ENCODE assay signal across 13 cellular contexts in genomic region chr12:14949631-14950030, GRCh38. TPM values are rescaled to one million over a fixed set of nuclear protein-coding genes. Genes with fewer than 3 reads are reported as not detected.
DNase-seq lines count a peak whose midpoint lies in the region; ATAC-seq lines count a peak whose summit lies in the region.
"Had no signal": no experiment of that assay in that cellular context is flagged by ENCODE, and none has a peak within 500 bp of the region (broad histone marks: within the 10 kb centered on the region; RNA-seq: fewer than 3 reads in every experiment).

No MANE protein-coding gene starts in this region.

- peak overlapping the region; percentile 79 for H3K4me3 Mint-ChIP-seq in activated CD4-positive, alpha-beta T cell treated with anti-CD3 and anti-CD28 coated beads, Interleukin-2, amount 10 ng/mL, durations not matched to agents 24 days and 14 days
- H3K4me3 Mint-ChIP-seq in T-helper 2 cell treated with Interferon-gamma antibody and Interleukin-4, amounts not matched to agents 5 μg/mL and 100 μg/mL, for 36 hours = peak overlapping the region; percentile 83
- H3K4me3 Mint-ChIP-seq in immature natural killer cell = peak overlapping the region in 4 of 5 donors; percentile 40 to 87 (median 78)
- H3K4me3 Mint-ChIP-seq in stimulated activated naive CD8-positive, alpha-beta T cell treated with anti-CD3 and anti-CD28 coated beads, Interleukin-15, Interleukin-2, amounts not matched to agents 100 ng/mL and 50 ng/mL, for 24 hours = peak overlapping the region; percentile 84

- ATAC-seq in HG02870 (IDR thresholded peaks at IDR 0.05; ENCODE audit: unreplicated experiment) = no peak
- ATAC-seq: A549, Panc1 had no signal

- peaks cover 83% of the 10 kb centered on the region for H3K4me1 Mint-ChIP-seq in activated CD4-positive, alpha-beta T cell treated with anti-CD3 and anti-CD28 coated beads, Interleukin-2, amount 10 ng/mL, durations not matched to agents 24 days and 14 days
- peaks cover 81% of the 10 kb centered on the region for H3K4me1 Mint-ChIP-seq in T-helper 2 cell treated with Interferon-gamma antibody and Interleukin-4, amounts not matched to agents 5 μg/mL and 100 μg/mL, for 36 hours (ENCODE audit: low read depth)
- H3K4me1 Mint-ChIP-seq in immature natural killer cell = peaks cover 86 to 97% of the 10 kb centered on the region in 2 donors
- H3K4me1 Mint-ChIP-seq in stimulated activated naive CD8-positive, alpha-beta T cell treated with anti-CD3 and anti-CD28 coated beads, Interleukin-15, Interleukin-2, amounts not matched to agents 100 ng/mL and 50 ng/mL, for 24 hours (ENCODE audit: low read depth) = peaks cover 98% of the 10 kb centered on the region

- intact Hi-C loops in activated CD4-positive, alpha-beta T cell treated with anti-CD3 and anti-CD28 coated beads, Interleukin-2, amount 10 ng/mL, durations not matched to agents 24 days and 14 days (cut with micrococcal nuclease) = loop anchor here (5.0 to 10.0 kb wide), 4 partner anchors 623 to 1845 kb away; partner anchors contain the start of genes GSG1 and STRAP

- DNase-seq in activated CD4-positive, alpha-beta T cell treated with anti-CD3 and anti-CD28 coated beads, Interleukin-2, amount 10 ng/mL, durations not matched to agents 24 days and 14 days = peak; percentile 63
- DNase-seq in activated CD4-positive, alpha-beta T cell treated with anti-CD3 and anti-CD28 coated beads for 4 hours = no peak
- DNase-seq in T-helper 2 cell treated with Interferon-gamma antibody and Interleukin-4, amounts not matched to agents 5 μg/mL and 100 μg/mL, for 36 hours (ENCODE audit: low spot score) = no peak
- DNase-seq in immature natural killer cell = no peak
- DNase-seq in NCI-H526 treated with DMSO at 0.1 percent for 48 hours (lab: John Stamatoyannopoulos, UW) = no peak
- DNase-seq in OCI-M2 (lab: John Stamatoyannopoulos, UW; ENCODE audit: unreplicated experiment) = no peak
- DNase-seq: activated CD4-positive, CD25-positive, alpha-beta regulatory T cell treated with anti-CD3 and anti-CD28 coated beads, Interleukin-2, amount 50 U/mL, for 72 hours; cortex of kidney had no signal

- H3K27ac Mint-ChIP-seq in activated CD4-positive, alpha-beta T cell treated with anti-CD3 and anti-CD28 coated beads, Interleukin-2, amount 10 ng/mL, durations not matched to agents 24 days and 14 days = peak overlapping the region; percentile 95
- H3K27ac Mint-ChIP-seq in T-helper 2 cell treated with Interferon-gamma antibody and Interleukin-4, amounts not matched to agents 5 μg/mL and 100 μg/mL, for 36 hours = peak overlapping the region; percentile 91
- peak overlapping the region; percentile 94 to 99 (median 98) for H3K27ac Mint-ChIP-seq in immature natural killer cell
- H3K27ac Mint-ChIP-seq in stimulated activated naive CD8-positive, alpha-beta T cell treated with anti-CD3 and anti-CD28 coated beads, Interleukin-15, Interleukin-2, amounts not matched to agents 100 ng/mL and 50 ng/mL, for 24 hours = peak overlapping the region; percentile 100

- H3K27me3 Mint-ChIP-seq in activated CD4-positive, alpha-beta T cell treated with anti-CD3 and anti-CD28 coated beads, Interleukin-2, amount 10 ng/mL, durations not matched to agents 24 days and 14 days = no peaks in the 10 kb centered on the region
- H3K27me3 Mint-ChIP-seq in T-helper 2 cell treated with Interferon-gamma antibody and Interleukin-4, amounts not matched to agents 5 μg/mL and 100 μg/mL, for 36 hours (ENCODE audit: low read depth) = no peaks in the 10 kb centered on the region
- peaks cover 4 to 15% (median 13%) of the 10 kb centered on the region in 3 donors for H3K27me3 Mint-ChIP-seq in immature natural killer cell (ENCODE audit: low read depth in 3 of 3)
- H3K27me3 Mint-ChIP-seq in stimulated activated naive CD8-positive, alpha-beta T cell treated with anti-CD3 and anti-CD28 coated beads, Interleukin-15, Interleukin-2, amounts not matched to agents 100 ng/mL and 50 ng/mL, for 24 hours = no peaks in the 10 kb centered on the region

- H3K9me3 Mint-ChIP-seq in activated CD4-positive, alpha-beta T cell treated with anti-CD3 and anti-CD28 coated beads, Interleukin-2, amount 10 ng/mL, durations not matched to agents 24 days and 14 days = no peaks in the 10 kb centered on the region
- no peaks in the 10 kb centered on the region for H3K9me3 Mint-ChIP-seq in T-helper 2 cell treated with Interferon-gamma antibody and Interleukin-4, amounts not matched to agents 5 μg/mL and 100 μg/mL, for 36 hours
- H3K9me3 Mint-ChIP-seq in immature natural killer cell = no peaks in the 10 kb centered on the region
- no peaks in the 10 kb centered on the region for H3K9me3 Mint-ChIP-seq in stimulated activated naive CD8-positive, alpha-beta T cell treated with anti-CD3 and anti-CD28 coated beads, Interleukin-15, Interleukin-2, amounts not matched to agents 100 ng/mL and 50 ng/mL, for 24 hours

- H3K36me3 Mint-ChIP-seq in activated CD4-positive, alpha-beta T cell treated with anti-CD3 and anti-CD28 coated beads, Interleukin-2, amount 10 ng/mL, durations not matched to agents 24 days and 14 days (ENCODE audit: low read depth) = peaks cover 67% of the 10 kb centered on the region
- peaks cover 86% of the 10 kb centered on the region for H3K36me3 Mint-ChIP-seq in T-helper 2 cell treated with Interferon-gamma antibody and Interleukin-4, amounts not matched to agents 5 μg/mL and 100 μg/mL, for 36 hours (ENCODE audit: low read depth)
- peaks cover 38 to 54% (median 52%) of the 10 kb centered on the region in 3 donors for H3K36me3 Mint-ChIP-seq in immature natural killer cell
- peaks cover 80% of the 10 kb centered on the region for H3K36me3 Mint-ChIP-seq in stimulated activated naive CD8-positive, alpha-beta T cell treated with anti-CD3 and anti-CD28 coated beads, Interleukin-15, Interleukin-2, amounts not matched to agents 100 ng/mL and 50 ng/mL, for 24 hours (ENCODE audit: low read depth)

RNA-seq across cellular contexts. Expression of gene ERP27, which starts 11.3 kb away (rescaled TPM):
- total RNA-seq in activated CD4-positive, alpha-beta T cell treated with anti-CD3 and anti-CD28 coated beads, Interleukin-2, amount 10 ng/mL, durations not matched to agents 24 days and 14 days = 1.5 and 1.8 TPM in 2 replicates
- 1 to 10 TPM; 2.5 to 3.8 (median 3.8) TPM for polyA plus RNA-seq in immature natural killer cell

RNA-seq across cellular contexts. Expression of gene ARHGDIB, which starts 11.8 kb away (rescaled TPM):
- total RNA-seq in activated CD4-positive, alpha-beta T cell treated with anti-CD3 and anti-CD28 coated beads, Interleukin-2, amount 10 ng/mL, durations not matched to agents 24 days and 14 days = 452 TPM in 2 replicates
- 1,000 to 10,000 TPM; 2,434 to 4,716 (median 2,863) TPM for polyA plus RNA-seq in immature natural killer cell

RNA-seq across cellular contexts. Expression of gene PDE6H, which starts 23.2 kb away (rescaled TPM):
- not detected in 2 replicates for total RNA-seq in activated CD4-positive, alpha-beta T cell treated with anti-CD3 and anti-CD28 coated beads, Interleukin-2, amount 10 ng/mL, durations not matched to agents 24 days and 14 days
- not detected for polyA plus RNA-seq in immature natural killer cell
- total RNA-seq: subcutaneous adipose tissue had no signal
- polyA plus RNA-seq: A549 had no signal
